Comparison of ENCODE assay signal across 25 cellular contexts in genomic region chr19:38306236-38306635, GRCh38. TPM values are rescaled to one million over a fixed set of nuclear protein-coding genes. Genes with fewer than 3 reads are reported as not detected.
A peak's percentile ranks its signal among the peaks of the same experiment; 100 is the strongest.
DNase-seq lines count a peak whose midpoint lies in the region; ATAC-seq, FAIRE-seq and TF ChIP-seq lines count a peak whose summit lies in the region.
"Had no signal": no experiment of that assay in that cellular context is flagged by ENCODE, and none has a peak within 500 bp of the region (broad histone marks: within the 10 kb centered on the region; RNA-seq: fewer than 3 reads in every experiment).

No MANE protein-coding gene starts in this region.

- H3K4me1 ChIP-seq in HepG2 (ENCODE audit: insufficient read depth, low read length): peaks cover 22% of the 10 kb centered on the region
- H3K4me1 ChIP-seq in right lobe of liver: no peaks in the 10 kb centered on the region
- H3K4me1 ChIP-seq in RWPE2 (ENCODE audit: insufficient read depth, poor library complexity, severe bottlenecking): peaks cover 15% of the 10 kb centered on the region
- H3K4me1 ChIP-seq: BE2C had no signal

- DNase-seq in HepG2 (ENCODE audit: low spot score) (no peak), right lobe of liver (no peak), RWPE2 (ENCODE audit: low spot score) (no peak), epithelial cell of prostate (ENCODE audit: low read depth, low spot score) (no peak), SHP77 treated with DMSO at 0.1 percent for 48 hours (lab: John Stamatoyannopoulos, UW) (no peak)
- DNase-seq: ACHN; AML-193; BE2C; CD4-positive, alpha-beta T cell; CD8-positive, alpha-beta memory T cell; DMS 273 treated with DMSO at 0.1 percent for 48 hours; DMS79; EL; GDM1; GM23248; H7; HCEC 1CT had no signal

- H3K79me2 ChIP-seq in HepG2 (ENCODE audit: insufficient read depth, low read length): no peaks in the 10 kb centered on the region

- no peak for TF ChIP-seq EP300 in HepG2 (IDR thresholded peaks at IDR 0.05; ENCODE audit: low read depth in 2 of 2, low read length in 2 of 2)
- no peak for TF ChIP-seq EP300 in HepG2 (CRISPR knock-in tag; IDR thresholded peaks at IDR 0.05; ENCODE audit: borderline replicate concordance)

- H3K27me3 ChIP-seq in HepG2 (ENCODE audit: control insufficient read depth in 1 of 2, insufficient read depth in 2 of 2, low read length in 2 of 2): no peaks in the 10 kb centered on the region
- H3K27me3 ChIP-seq in right lobe of liver: no peaks in the 10 kb centered on the region
- H3K27me3 ChIP-seq in RWPE2 (ENCODE audit: insufficient read depth, poor library complexity, severe bottlenecking): no peaks in the 10 kb centered on the region
- H3K27me3 ChIP-seq: BE2C; BLaER1 treated with 17β-estradiol and CSF1 and Interleukin-3, amounts not matched to agents 10 nM and 100 nM had no signal

- no peak overlapping the region for H3K9ac ChIP-seq in HepG2 (ENCODE audit: insufficient read depth, low read depth, low read length)
- H3K9ac ChIP-seq: BLaER1 treated with 17β-estradiol and CSF1 and Interleukin-3, amounts not matched to agents 10 nM and 100 nM; GM23248 had no signal

- H3K4me3 ChIP-seq in HepG2 (replicated peaks in 1 of 3; ENCODE audit: insufficient read depth in 1 of 3, low read depth in 2 of 3, low read length in 3 of 3): no peak overlapping the region
- H3K4me3 ChIP-seq in right lobe of liver: no peak overlapping the region
- H3K4me3 ChIP-seq in RWPE2 (ENCODE audit: severe bottlenecking): no peak overlapping the region
- H3K4me3 ChIP-seq: BLaER1 treated with 17β-estradiol and CSF1 and Interleukin-3, amounts not matched to agents 10 nM and 100 nM; GM12878; GM23248 had no signal

- CTCF ChIA-PET in HepG2 (lab: Yijun Ruan, JAX; ENCODE audit: low intra/inter-chr PET ratio, low total read pairs): no interaction called here

- intact Hi-C loops in HepG2 (cut with micrococcal nuclease; ENCODE audit: unreplicated experiment) (no loop called here), right lobe of liver (cut with DNase I) (no loop called here)

- in situ Hi-C loops in HepG2 (cut with HindIII; ENCODE audit: extremely low pct_ligation_motif_present, low pct_unique_long_range_greater_than_20kb): no loop called here

- WGBS in HepG2 (ENCODE audit: low lambda C conversion rate): 94% methylated on average over 3 of the region's 3 CpGs
- WGBS in right lobe of liver (ENCODE audit: insufficient coverage, low coverage, low lambda C conversion rate, missing lambda C conversion rate): 100% methylated on average over 1 of the region's 3 CpGs

- no peaks in the 10 kb centered on the region for H4K20me1 ChIP-seq in HepG2 (ENCODE audit: insufficient read depth, low read length)

- H3K36me3 ChIP-seq in HepG2 (replicated peaks in 1 of 2; ENCODE audit: control insufficient read depth in 1 of 2, insufficient read depth in 2 of 2, low read length in 2 of 2): peaks cover 3 to 6% of the 10 kb centered on the region in 2 experiments; a peak in 3 of 5 replicates
- peaks cover 0 to 3% (median 0%) of the 10 kb centered on the region in 4 donors for H3K36me3 ChIP-seq in right lobe of liver
- H3K36me3 ChIP-seq in RWPE2 (ENCODE audit: low read depth): peaks cover 31% of the 10 kb centered on the region
- H3K36me3 ChIP-seq: BE2C had no signal

- POLR2A ChIA-PET in HepG2 (lab: Yijun Ruan, JAX): interaction anchor here (1.3 kb wide), 1 partner anchor 55 kb away, joined by 4 read pairs; no protein-coding TSS in a partner anchor

- H2AFZ ChIP-seq in HepG2 (ENCODE audit: low read length): no peak overlapping the region
- H2AFZ ChIP-seq: GM23248 had no signal

- BruUV-seq in HepG2 (replicated peaks; lab: Mats Ljungman, UMichigan): no TSS peak

- no peak for TF ChIP-seq RAD21 in HepG2 (CRISPR knock-in tag; IDR thresholded peaks at IDR 0.05)

- no peaks in the 10 kb centered on the region for H3K9me3 ChIP-seq in HepG2 (ENCODE audit: low read length)
- H3K9me3 ChIP-seq in right lobe of liver: no peaks in the 10 kb centered on the region
- no peaks in the 10 kb centered on the region for H3K9me3 ChIP-seq in RWPE2 (ENCODE audit: severe bottlenecking)
- H3K9me3 ChIP-seq: BE2C; BLaER1 treated with 17β-estradiol and CSF1 and Interleukin-3, amounts not matched to agents 10 nM and 100 nM had no signal

- no peak overlapping the region for H3K27ac ChIP-seq in HepG2 (ENCODE audit: extremely low read length, insufficient read depth, low read length)
- H3K27ac ChIP-seq in right lobe of liver: no peak overlapping the region
- H3K27ac ChIP-seq in RWPE2 (ENCODE audit: poor library complexity, severe bottlenecking): peak overlapping the region; percentile 96
- peak overlapping the region; percentile 99 for H3K27ac ChIP-seq in epithelial cell of prostate
- H3K27ac ChIP-seq: 22Rv1; BLaER1 treated with 17β-estradiol and CSF1 and Interleukin-3, amounts not matched to agents 10 nM and 100 nM; GM23248 had no signal

- no peak for FAIRE-seq in HepG2 (lab: Jason Lieb, UNC)
- FAIRE-seq: A204.1, D721Med, GM12878, GM19239, H1 had no signal

- ATAC-seq in HepG2: no peak
- ATAC-seq in right lobe of liver: no peak
- ATAC-seq in RWPE2 (ENCODE audit: low read depth): no peak
- ATAC-seq in HG02884 (IDR thresholded peaks at IDR 0.05; ENCODE audit: unreplicated experiment): no peak
- ATAC-seq: GM12878 had no signal

- TF ChIP-seq CTCF in HepG2 (CRISPR knock-in tag; IDR thresholded peaks at IDR 0.05) (no peak), right lobe of liver (IDR thresholded peaks at IDR 0.05) (no peak), RWPE2 (IDR thresholded peaks at IDR 0.05; ENCODE audit: poor library complexity, severe bottlenecking) (no peak)

- TF ChIP-seq POLR2A in HepG2 (IDR thresholded peaks at IDR 0.05; ENCODE audit: insufficient read depth in 1 of 2, low read depth in 2 of 2, low read length in 2 of 2) (no peak), right lobe of liver (IDR thresholded peaks at IDR 0.05) (no peak)

- H3K4me2 ChIP-seq in HepG2 (ENCODE audit: low read depth, low read length): no peak overlapping the region
- H3K4me2 ChIP-seq: BLaER1 treated with 17β-estradiol and CSF1 and Interleukin-3, amounts not matched to agents 10 nM and 100 nM had no signal

RNA-seq across cellular contexts. Expression of gene C19orf33, which starts 2.2 kb away (rescaled TPM):
- total RNA-seq in HepG2 (2016; rRNA removed; fragmentation: Illumina TruSeq; extraction: Trizol) (2.8 and 3.3 TPM in 2 replicates), right lobe of liver (1 to 10 TPM in 1 of 6 experiments, not detected in 5; 1.8 TPM)
- total RNA-seq in HepG2 (2016; cell fraction: cytosol; rRNA removed; fragmentation: Illumina TruSeq; extraction: Trizol; ENCODE audit: low read depth): 6.4 and 6.6 TPM in 2 replicates
- total RNA-seq in HepG2 (2016; cell fraction: insoluble cytoplasmic fraction; rRNA removed; fragmentation: Illumina TruSeq; extraction: Trizol): 2.5 and 4.8 TPM in 2 replicates
- 4.6 and 6.3 TPM in 2 replicates for total RNA-seq in HepG2 (2016; cell fraction: membrane; rRNA removed; fragmentation: Illumina TruSeq; extraction: Trizol)
- total RNA-seq in HepG2 (2016; cell fraction: nucleus; rRNA removed; fragmentation: Illumina TruSeq; extraction: Trizol): 3.4 and 3.9 TPM in 2 replicates
- polyA plus RNA-seq in HepG2 (2011; rRNA removed): 2.5 and 3.2 TPM in 2 replicates
- 4.3 and 4.5 TPM in 2 replicates for polyA plus RNA-seq in HepG2 (2011; cell fraction: cytosol; rRNA removed)
- 1.1 and 1.5 TPM in 2 replicates for polyA plus RNA-seq in HepG2 (2011; cell fraction: nucleus; rRNA removed)
- 1.5 and 3.1 TPM in 2 replicates for polyA plus RNA-seq in HepG2 (2012)
- polyA plus RNA-seq in HepG2 (2016; cell fraction: cytosol; fragmentation: Illumina TruSeq; extraction: Trizol; ENCODE audit: low read depth): 7.0 and 8.9 TPM in 2 replicates
- polyA plus RNA-seq in HepG2 (2016; cell fraction: insoluble cytoplasmic fraction; fragmentation: Illumina TruSeq; extraction: Trizol; ENCODE audit: low read depth): 3.1 and 5.6 TPM in 2 replicates
- 4.1 and 4.8 TPM in 2 replicates for polyA plus RNA-seq in HepG2 (2016; cell fraction: membrane; fragmentation: Illumina TruSeq; extraction: Trizol; ENCODE audit: low read depth)
- 2.8 TPM in 1 of 2 replicates, not detected in the other for polyA plus RNA-seq in HepG2 (2016; cell fraction: nucleus; fragmentation: Illumina TruSeq; extraction: Trizol; ENCODE audit: insufficient read depth, low read depth)
- 14.8 TPM in 1 of 2 replicates, not detected in the other for polyA minus RNA-seq in HepG2 (2011; rRNA and poly(A)+ RNA removed; ENCODE audit: low replicate concordance)
- polyA minus RNA-seq in HepG2 (2011; cell fraction: cytosol; rRNA and poly(A)+ RNA removed): not detected in 2 replicates
- 1.2 TPM in 1 of 2 replicates, not detected in the other for polyA minus RNA-seq in HepG2 (2011; cell fraction: nucleus; rRNA and poly(A)+ RNA removed)
- total RNA-seq: CD4-positive, alpha-beta T cell; CD8-positive, alpha-beta memory T cell; GM23248 had no signal
- polyA plus RNA-seq: GM23248 had no signal

RNA-seq across cellular contexts. Expression of gene YIF1B, which starts 9.5 kb away (rescaled TPM):
- total RNA-seq in HepG2 (2016; rRNA removed; fragmentation: Illumina TruSeq; extraction: Trizol) (22.1 and 41.4 TPM in 2 replicates), right lobe of liver (10 to 100 TPM; 26.3 to 69.7 (median 42.0) TPM)
- total RNA-seq in HepG2 (2016; cell fraction: cytosol; rRNA removed; fragmentation: Illumina TruSeq; extraction: Trizol; ENCODE audit: low read depth): 12.1 and 13.3 TPM in 2 replicates
- total RNA-seq in HepG2 (2016; cell fraction: insoluble cytoplasmic fraction; rRNA removed; fragmentation: Illumina TruSeq; extraction: Trizol): 22.4 and 41.9 TPM in 2 replicates
- 14.7 and 18.6 TPM in 2 replicates for total RNA-seq in HepG2 (2016; cell fraction: membrane; rRNA removed; fragmentation: Illumina TruSeq; extraction: Trizol)
- total RNA-seq in HepG2 (2016; cell fraction: nucleus; rRNA removed; fragmentation: Illumina TruSeq; extraction: Trizol): 27.0 and 34.8 TPM in 2 replicates
- polyA plus RNA-seq in HepG2 (2011; rRNA removed): 85.2 and 95.6 TPM in 2 replicates
- 78.6 and 141 TPM in 2 replicates for polyA plus RNA-seq in HepG2 (2011; cell fraction: cytosol; rRNA removed)
- polyA plus RNA-seq in HepG2 (2011; cell fraction: nucleus; rRNA removed): 73.7 and 97.1 TPM in 2 replicates
- 33.8 and 38.8 TPM in 2 replicates for polyA plus RNA-seq in HepG2 (2012)
- 19.2 and 22.6 TPM in 2 replicates for polyA plus RNA-seq in HepG2 (2016; cell fraction: cytosol; fragmentation: Illumina TruSeq; extraction: Trizol; ENCODE audit: low read depth)
- 24.5 and 27.8 TPM in 2 replicates for polyA plus RNA-seq in HepG2 (2016; cell fraction: insoluble cytoplasmic fraction; fragmentation: Illumina TruSeq; extraction: Trizol; ENCODE audit: low read depth)
- polyA plus RNA-seq in HepG2 (2016; cell fraction: membrane; fragmentation: Illumina TruSeq; extraction: Trizol; ENCODE audit: low read depth): 17.9 and 18.5 TPM in 2 replicates
- 58.4 and 61.4 TPM in 2 replicates for polyA plus RNA-seq in HepG2 (2016; cell fraction: nucleus; fragmentation: Illumina TruSeq; extraction: Trizol; ENCODE audit: insufficient read depth, low read depth)
- 67.3 and 95.2 TPM in 2 replicates for polyA minus RNA-seq in HepG2 (2011; rRNA and poly(A)+ RNA removed; ENCODE audit: low replicate concordance)
- 29.1 and 32.2 TPM in 2 replicates for polyA minus RNA-seq in HepG2 (2011; cell fraction: cytosol; rRNA and poly(A)+ RNA removed)
- 7.9 and 10.6 TPM in 2 replicates for polyA minus RNA-seq in HepG2 (2011; cell fraction: nucleus; rRNA and poly(A)+ RNA removed)

RNA-seq across cellular contexts. Expression of gene KCNK6, which starts 13.4 kb away (rescaled TPM):
- total RNA-seq in HepG2 (2016; rRNA removed; fragmentation: Illumina TruSeq; extraction: Trizol) (not detected in 2 replicates), right lobe of liver (1 to 10 TPM; 1.1 to 3.1 (median 2.2) TPM)
- 0.10 TPM in 1 of 2 replicates, not detected in the other for total RNA-seq in HepG2 (2016; cell fraction: cytosol; rRNA removed; fragmentation: Illumina TruSeq; extraction: Trizol; ENCODE audit: low read depth)
- total RNA-seq in HepG2 (2016; cell fraction: insoluble cytoplasmic fraction; rRNA removed; fragmentation: Illumina TruSeq; extraction: Trizol): 0.02 TPM in 1 of 2 replicates, not detected in the other
- not detected in 2 replicates for total RNA-seq in HepG2 (2016; cell fraction: membrane; rRNA removed; fragmentation: Illumina TruSeq; extraction: Trizol)
- total RNA-seq in HepG2 (2016; cell fraction: nucleus; rRNA removed; fragmentation: Illumina TruSeq; extraction: Trizol): 0.09 TPM in 1 of 2 replicates, not detected in the other
- polyA plus RNA-seq in HepG2 (2011; rRNA removed): 0.03 TPM in 2 replicates
- polyA plus RNA-seq in HepG2 (2011; cell fraction: cytosol; rRNA removed): 0.01 and 0.04 TPM in 2 replicates
- 0.02 TPM in 1 of 2 replicates, not detected in the other for polyA plus RNA-seq in HepG2 (2011; cell fraction: nucleus; rRNA removed)
- polyA plus RNA-seq in HepG2 (2012): 0.04 TPM in 2 replicates
- polyA plus RNA-seq in HepG2 (2016; cell fraction: cytosol; fragmentation: Illumina TruSeq; extraction: Trizol; ENCODE audit: low read depth): 0.01 TPM in 1 of 2 replicates, not detected in the other
- not detected in 2 replicates for polyA plus RNA-seq in HepG2 (2016; cell fraction: insoluble cytoplasmic fraction; fragmentation: Illumina TruSeq; extraction: Trizol; ENCODE audit: low read depth)
- polyA plus RNA-seq in HepG2 (2016; cell fraction: membrane; fragmentation: Illumina TruSeq; extraction: Trizol; ENCODE audit: low read depth): not detected in 2 replicates
- 0.12 TPM in 1 of 2 replicates, not detected in the other for polyA plus RNA-seq in HepG2 (2016; cell fraction: nucleus; fragmentation: Illumina TruSeq; extraction: Trizol; ENCODE audit: insufficient read depth, low read depth)
- 0.07 and 0.12 TPM in 2 replicates for polyA minus RNA-seq in HepG2 (2011; rRNA and poly(A)+ RNA removed; ENCODE audit: low replicate concordance)
- polyA minus RNA-seq in HepG2 (2011; cell fraction: cytosol; rRNA and poly(A)+ RNA removed): not detected in 2 replicates
- not detected in 2 replicates for polyA minus RNA-seq in HepG2 (2011; cell fraction: nucleus; rRNA and poly(A)+ RNA removed)

RNA-seq across cellular contexts. Expression of gene CATSPERG, which starts 29.4 kb away (rescaled TPM):
- total RNA-seq in HepG2 (2016; rRNA removed; fragmentation: Illumina TruSeq; extraction: Trizol): 0.21 and 1.0 TPM in 2 replicates
- total RNA-seq in HepG2 (2016; cell fraction: cytosol; rRNA removed; fragmentation: Illumina TruSeq; extraction: Trizol; ENCODE audit: low read depth): 0.10 and 0.26 TPM in 2 replicates
- total RNA-seq in HepG2 (2016; cell fraction: insoluble cytoplasmic fraction; rRNA removed; fragmentation: Illumina TruSeq; extraction: Trizol): 0.43 TPM in 1 of 2 replicates, not detected in the other
- 0.19 TPM in 1 of 2 replicates, not detected in the other for total RNA-seq in HepG2 (2016; cell fraction: membrane; rRNA removed; fragmentation: Illumina TruSeq; extraction: Trizol)
- total RNA-seq in HepG2 (2016; cell fraction: nucleus; rRNA removed; fragmentation: Illumina TruSeq; extraction: Trizol): 1.3 and 1.9 TPM in 2 replicates
- 0.55 and 0.86 TPM in 2 replicates for polyA plus RNA-seq in HepG2 (2011; rRNA removed)
- polyA plus RNA-seq in HepG2 (2011; cell fraction: cytosol; rRNA removed): 0.19 and 0.21 TPM in 2 replicates
- polyA plus RNA-seq in HepG2 (2011; cell fraction: nucleus; rRNA removed): 3.8 and 4.6 TPM in 2 replicates
- polyA plus RNA-seq in HepG2 (2012): 0.71 and 0.78 TPM in 2 replicates
- polyA plus RNA-seq in HepG2 (2016; cell fraction: cytosol; fragmentation: Illumina TruSeq; extraction: Trizol; ENCODE audit: low read depth): 0.11 TPM in 1 of 2 replicates, not detected in the other
- not detected in 2 replicates for polyA plus RNA-seq in HepG2 (2016; cell fraction: insoluble cytoplasmic fraction; fragmentation: Illumina TruSeq; extraction: Trizol; ENCODE audit: low read depth)
- polyA plus RNA-seq in HepG2 (2016; cell fraction: membrane; fragmentation: Illumina TruSeq; extraction: Trizol; ENCODE audit: low read depth): 0.05 and 0.06 TPM in 2 replicates
- 0.44 and 0.88 TPM in 2 replicates for polyA plus RNA-seq in HepG2 (2016; cell fraction: nucleus; fragmentation: Illumina TruSeq; extraction: Trizol; ENCODE audit: insufficient read depth, low read depth)
- 2.0 and 2.1 TPM in 2 replicates for polyA minus RNA-seq in HepG2 (2011; rRNA and poly(A)+ RNA removed; ENCODE audit: low replicate concordance)
- 0.18 and 0.30 TPM in 2 replicates for polyA minus RNA-seq in HepG2 (2011; cell fraction: cytosol; rRNA and poly(A)+ RNA removed)
- polyA minus RNA-seq in HepG2 (2011; cell fraction: nucleus; rRNA and poly(A)+ RNA removed): 3.1 and 3.3 TPM in 2 replicates
- total RNA-seq in right lobe of liver: 1 to 10 TPM in 4 of 6 experiments, under 1 TPM in 1, not detected in 1; 0.69 to 4.4 (median 2.4) TPM
- total RNA-seq: GM23248 had no signal

RNA-seq across cellular contexts. Expression of gene SPINT2, which starts 41.9 kb away (rescaled TPM):
- 0.24 and 0.31 TPM in 2 replicates for total RNA-seq in HepG2 (2016; rRNA removed; fragmentation: Illumina TruSeq; extraction: Trizol)
- 0.18 and 0.40 TPM in 2 replicates for total RNA-seq in HepG2 (2016; cell fraction: cytosol; rRNA removed; fragmentation: Illumina TruSeq; extraction: Trizol; ENCODE audit: low read depth)
- total RNA-seq in HepG2 (2016; cell fraction: insoluble cytoplasmic fraction; rRNA removed; fragmentation: Illumina TruSeq; extraction: Trizol): 0.30 and 0.37 TPM in 2 replicates
- 0.22 TPM in 1 of 2 replicates, not detected in the other for total RNA-seq in HepG2 (2016; cell fraction: membrane; rRNA removed; fragmentation: Illumina TruSeq; extraction: Trizol)
- 0.44 TPM in 1 of 2 replicates, not detected in the other for total RNA-seq in HepG2 (2016; cell fraction: nucleus; rRNA removed; fragmentation: Illumina TruSeq; extraction: Trizol)
- polyA plus RNA-seq in HepG2 (2011; rRNA removed): 0.77 and 0.97 TPM in 2 replicates
- 0.38 and 0.83 TPM in 2 replicates for polyA plus RNA-seq in HepG2 (2011; cell fraction: cytosol; rRNA removed)
- 0.21 and 0.35 TPM in 2 replicates for polyA plus RNA-seq in HepG2 (2011; cell fraction: nucleus; rRNA removed)
- 0.31 and 0.39 TPM in 2 replicates for polyA plus RNA-seq in HepG2 (2012)
- not detected in 2 replicates for polyA plus RNA-seq in HepG2 (2016; cell fraction: cytosol; fragmentation: Illumina TruSeq; extraction: Trizol; ENCODE audit: low read depth)
- 0.26 and 0.46 TPM in 2 replicates for polyA plus RNA-seq in HepG2 (2016; cell fraction: insoluble cytoplasmic fraction; fragmentation: Illumina TruSeq; extraction: Trizol; ENCODE audit: low read depth)
- 0.13 TPM in 1 of 2 replicates, not detected in the other for polyA plus RNA-seq in HepG2 (2016; cell fraction: membrane; fragmentation: Illumina TruSeq; extraction: Trizol; ENCODE audit: low read depth)
- 0.60 and 1.7 TPM in 2 replicates for polyA plus RNA-seq in HepG2 (2016; cell fraction: nucleus; fragmentation: Illumina TruSeq; extraction: Trizol; ENCODE audit: insufficient read depth, low read depth)
- 0.56 and 17.3 TPM in 2 replicates for polyA minus RNA-seq in HepG2 (2011; rRNA and poly(A)+ RNA removed; ENCODE audit: low replicate concordance)
- not detected in 2 replicates for polyA minus RNA-seq in HepG2 (2011; cell fraction: cytosol; rRNA and poly(A)+ RNA removed)
- polyA minus RNA-seq in HepG2 (2011; cell fraction: nucleus; rRNA and poly(A)+ RNA removed): 0.26 TPM in 1 of 2 replicates, not detected in the other
- total RNA-seq in right lobe of liver: 10 to 100 TPM in 1 of 6 experiments, 1 to 10 TPM in 5; 3.5 to 19.1 (median 6.2) TPM

Comparison
In these comparisons a context has a peak if more than half of its experiments do, and no peak if none do; other contexts are left out.
1. H3K27ac ChIP-seq: peak in RWPE2 (single experiment) and epithelial cell of prostate (single experiment); none in HepG2 (single experiment) and right lobe of liver (0 of 3).